ENCODE assay signal across 5 cellular contexts in genomic region chr5:143992461-143992860, GRCh38.
"Had no signal": no experiment of that assay in that cellular context is flagged by ENCODE, and none has a peak within 500 bp of the region (broad histone marks: within the 10 kb centered on the region; RNA-seq: fewer than 3 reads in every experiment).

No MANE protein-coding gene starts in this region.

- DNase-seq: H9, HCEC 1CT, KBM-7 had no signal

- ATAC-seq: GM23338, HepG2 had no signal

- H3K4me3 ChIP-seq: GM23338 had no signal
